In genomic region chr10:3106908-3107425, GRCh38 we compare ENCODE assay signal across 11 cellular contexts. TPM values are rescaled to one million over a fixed set of nuclear protein-coding genes. Genes with fewer than 3 reads are reported as not detected.
DNase-seq lines count a peak whose midpoint lies in the region; ATAC-seq and TF ChIP-seq lines count a peak whose summit lies in the region.
"Had no signal": no experiment of that assay in that cellular context is flagged by ENCODE, and none has a peak within 500 bp of the region (broad histone marks: within the 10 kb centered on the region; RNA-seq: fewer than 3 reads in every experiment).

No MANE protein-coding gene starts in this region.

- no peak for DNase-seq in RWPE2 (ENCODE audit: low spot score)
- DNase-seq in choroid plexus epithelial cell (ENCODE audit: low read depth), result peak; percentile 58
- DNase-seq in lower lobe of right lung, result no peak
- DNase-seq in HuH-7.5 (ENCODE audit: low spot score), result no peak
- DNase-seq in nephron progenitor cell, result no peak
- no peak for DNase-seq in H9
- DNase-seq: NCI-H69, SJCRH30 had no signal

- H4K5ac ChIP-seq in H9 (ENCODE audit: insufficient read length, low read depth, low read length), result no peak overlapping the region

- H4K91ac ChIP-seq in H9 (ENCODE audit: insufficient read length, low read depth, low read length), result no peak overlapping the region

- no peaks in the 10 kb centered on the region for H3K23me2 ChIP-seq in H9 (ENCODE audit: insufficient read length, low read depth, low read length, poor library complexity, severe bottlenecking)

- H3K18ac ChIP-seq in H9 (ENCODE audit: insufficient read length, low read depth, low read length), result no peak overlapping the region

- peaks cover 2% of the 10 kb centered on the region for H3K27me3 Mint-ChIP-seq in nephron progenitor cell (ENCODE audit: low read depth, poor library complexity)
- H3K27me3 Mint-ChIP-seq in H9 (ENCODE audit: low read depth), result no peaks in the 10 kb centered on the region

- no peak overlapping the region for H2BK20ac ChIP-seq in H9 (ENCODE audit: low read depth, low read length, poor library complexity, severe bottlenecking)

- H3K4me3 Mint-ChIP-seq in nephron progenitor cell, result no peak overlapping the region
- no peak overlapping the region for H3K4me3 Mint-ChIP-seq in H9

- no peak overlapping the region for H2BK120ac ChIP-seq in H9 (ENCODE audit: low read depth, low read length, poor library complexity, severe bottlenecking)

- H2BK12ac ChIP-seq in H9 (ENCODE audit: insufficient read length, low read depth, low read length), result no peak overlapping the region

- H3K4me1 Mint-ChIP-seq in nephron progenitor cell, result peaks cover 21% of the 10 kb centered on the region
- peaks cover 7 to 8% of the 10 kb centered on the region in 2 experiments for H3K4me1 Mint-ChIP-seq in H9

- H3K27ac Mint-ChIP-seq in nephron progenitor cell (no peak overlapping the region), H9 (no peak overlapping the region)

- H3K4ac ChIP-seq in H9 (ENCODE audit: low read depth, low read length), result no peak overlapping the region

- H3K4me3 ChIP-seq in RWPE2 (ENCODE audit: severe bottlenecking) (no peak overlapping the region), choroid plexus epithelial cell (ENCODE audit: low read depth, low read length) (no peak overlapping the region), lower lobe of right lung (no peak overlapping the region)
- H3K4me3 ChIP-seq: hepatocyte, SJCRH30 had no signal

- H4K20me1 ChIP-seq in H9 (ENCODE audit: control insufficient read depth, insufficient read depth, insufficient read length), result no peaks in the 10 kb centered on the region

- H4K8ac ChIP-seq in H9 (replicated peaks; ENCODE audit: insufficient read length, low read depth, low read length), result no peak overlapping the region

- no peaks in the 10 kb centered on the region for H3K9me3 Mint-ChIP-seq in nephron progenitor cell
- H3K9me3 Mint-ChIP-seq in H9, result no peaks in the 10 kb centered on the region

- H2BK15ac ChIP-seq in H9 (ENCODE audit: low read depth, low read length), result no peak overlapping the region

- no peaks in the 10 kb centered on the region for H3K79me1 ChIP-seq in H9 (ENCODE audit: insufficient read depth, low read depth, low read length, poor library complexity, severe bottlenecking)

- H3K4me2 ChIP-seq in H9 (ENCODE audit: insufficient read depth, insufficient read length, low read length), result no peak overlapping the region
- H3K4me2 ChIP-seq: hepatocyte had no signal

- peaks cover 14% of the 10 kb centered on the region for H3K4me1 ChIP-seq in RWPE2 (ENCODE audit: insufficient read depth, poor library complexity, severe bottlenecking)
- no peaks in the 10 kb centered on the region for H3K4me1 ChIP-seq in lower lobe of right lung
- H3K4me1 ChIP-seq in H9 (ENCODE audit: insufficient read depth, low read length), result no peaks in the 10 kb centered on the region; the same call in 1 of the 2 replicates
- H3K4me1 ChIP-seq: SJCRH30 had no signal

- no peak overlapping the region for H3K9ac ChIP-seq in H9 (ENCODE audit: extremely low read depth, insufficient read length, low read length)

- H3K14ac ChIP-seq in H9 (ENCODE audit: insufficient read depth, low read length), result no peak overlapping the region

- intact Hi-C loops in lower lobe of right lung (cut with DNase I), result no loop called here

- no peak overlapping the region for H3K56ac ChIP-seq in H9 (ENCODE audit: insufficient read length, low read depth, low read length)

- no CpG with 5 or more reads among the region's 5 CpGs for WGBS in H9 (ENCODE audit: extremely low coverage, insufficient read length, low lambda C conversion rate)

- H3K9me3 ChIP-seq in RWPE2 (ENCODE audit: severe bottlenecking) (no peaks in the 10 kb centered on the region), lower lobe of right lung (no peaks in the 10 kb centered on the region), H9 (ENCODE audit: control insufficient read depth, low read depth, low read length) (no peaks in the 10 kb centered on the region)
- H3K9me3 ChIP-seq: SJCRH30 had no signal

- no peak overlapping the region for H2BK5ac ChIP-seq in H9 (ENCODE audit: insufficient read length, low read length)

- ATAC-seq in RWPE2 (ENCODE audit: low read depth) (peak; percentile 1), lower lobe of right lung (peak in 1 of 2 donors; percentile 13), HG02759 (IDR thresholded peaks at IDR 0.05; ENCODE audit: unreplicated experiment) (no peak)

- H3K79me2 ChIP-seq in H9 (ENCODE audit: insufficient read depth, low read length), result no peaks in the 10 kb centered on the region
- H3K79me2 ChIP-seq: hepatocyte had no signal

- no peak for TF ChIP-seq CTCF in RWPE2 (IDR thresholded peaks at IDR 0.05; ENCODE audit: poor library complexity, severe bottlenecking)
- no peak for TF ChIP-seq CTCF in choroid plexus epithelial cell (conservative IDR thresholded peaks at IDR 0.05; ENCODE audit: low read depth, low read length)
- TF ChIP-seq CTCF in lower lobe of right lung (IDR thresholded peaks at IDR 0.05), result no peak
- TF ChIP-seq CTCF in nephron progenitor cell (IDR thresholded peaks at IDR 0.05), result no peak
- TF ChIP-seq CTCF in H9 (conservative IDR thresholded peaks at IDR 0.05), result no peak

- no peak overlapping the region for H3K23ac ChIP-seq in H9 (ENCODE audit: insufficient read length, low read depth, low read length)

- H3K27ac ChIP-seq in RWPE2 (ENCODE audit: poor library complexity, severe bottlenecking), result peak overlapping the region; percentile 95
- H3K27ac ChIP-seq in lower lobe of right lung, result peak overlapping the region; percentile 39
- H3K27ac ChIP-seq in temporal lobe (ENCODE audit: low read depth, low read length), result peak overlapping the region; percentile 33
- no peak overlapping the region for H3K27ac ChIP-seq in H9 (ENCODE audit: insufficient read length, low read depth, low read length)
- H3K27ac ChIP-seq: hepatocyte, SJCRH30 had no signal

- no peak overlapping the region for H3T11ph ChIP-seq in H9 (ENCODE audit: low read length)

- peaks cover 43% of the 10 kb centered on the region for H3K36me3 Mint-ChIP-seq in nephron progenitor cell (ENCODE audit: low read depth)
- H3K36me3 Mint-ChIP-seq in H9 (ENCODE audit: insufficient read depth in 1 of 3, low read depth in 3 of 3), result peaks cover 59 to 85% (median 85%) of the 10 kb centered on the region in 3 experiments

- no peak overlapping the region for H2AFZ ChIP-seq in H9 (ENCODE audit: low read length)
- H2AFZ ChIP-seq: hepatocyte had no signal

- H3K36me3 ChIP-seq in RWPE2 (ENCODE audit: low read depth), result peaks cover 82% of the 10 kb centered on the region
- peaks cover 22% of the 10 kb centered on the region for H3K36me3 ChIP-seq in lower lobe of right lung
- H3K36me3 ChIP-seq: SJCRH30 had no signal

- no peaks in the 10 kb centered on the region for H3K27me3 ChIP-seq in RWPE2 (ENCODE audit: insufficient read depth, poor library complexity, severe bottlenecking)
- H3K27me3 ChIP-seq in lower lobe of right lung (ENCODE audit: low read depth), result no peaks in the 10 kb centered on the region
- no peaks in the 10 kb centered on the region for H3K27me3 ChIP-seq in H9 (ENCODE audit: insufficient read depth, low read length)
- H3K27me3 ChIP-seq: hepatocyte, SJCRH30 had no signal

- H2AK5ac ChIP-seq in H9 (ENCODE audit: insufficient read length, low read length), result no peak overlapping the region

RNA-seq across cellular contexts. Expression of gene PFKP, which starts 39.6 kb away (rescaled TPM):
- total RNA-seq in lower lobe of right lung (23.5 TPM), temporal lobe (74.5 TPM), H9 (2021) (145 and 148 TPM in 2 replicates)
